Comparison of ENCODE assay signal across 1 cellular context in genomic region chr16:69169607-69170352, GRCh38.
TF ChIP-seq lines count a peak whose summit lies in the region.

No MANE protein-coding gene starts in this region.

TF ChIP-seq in K562, 482 proteins besides CTCF, POLR2A, EP300 and RAD21:
- no peak for TF ChIP-seq ARID1B (IDR thresholded peaks at IDR 0.05)
- TF ChIP-seq PKNOX1 (IDR thresholded peaks at IDR 0.05) = peak; percentile 36; the same call in 1 of the 2 replicates
- TF ChIP-seq CHD2 (IDR thresholded peaks at IDR 0.05; ENCODE audit: low read depth, low read length) = no peak
- TF ChIP-seq SMARCA4 (IDR thresholded peaks at IDR 0.05) = no peak
- peak; percentile 61 for TF ChIP-seq ZNF384 (IDR thresholded peaks at IDR 0.05; ENCODE audit: low read depth, low read length)
- TF ChIP-seq POLR2AphosphoS5 (IDR thresholded peaks at IDR 0.05; ENCODE audit: control insufficient read depth, insufficient read depth, low read depth, low read length) = 0 out of 2 replicates have a peak, but pooled peaks have one; percentile 37
